ENCODE assay signal across 14 cellular contexts in the genomic region with DNA sequence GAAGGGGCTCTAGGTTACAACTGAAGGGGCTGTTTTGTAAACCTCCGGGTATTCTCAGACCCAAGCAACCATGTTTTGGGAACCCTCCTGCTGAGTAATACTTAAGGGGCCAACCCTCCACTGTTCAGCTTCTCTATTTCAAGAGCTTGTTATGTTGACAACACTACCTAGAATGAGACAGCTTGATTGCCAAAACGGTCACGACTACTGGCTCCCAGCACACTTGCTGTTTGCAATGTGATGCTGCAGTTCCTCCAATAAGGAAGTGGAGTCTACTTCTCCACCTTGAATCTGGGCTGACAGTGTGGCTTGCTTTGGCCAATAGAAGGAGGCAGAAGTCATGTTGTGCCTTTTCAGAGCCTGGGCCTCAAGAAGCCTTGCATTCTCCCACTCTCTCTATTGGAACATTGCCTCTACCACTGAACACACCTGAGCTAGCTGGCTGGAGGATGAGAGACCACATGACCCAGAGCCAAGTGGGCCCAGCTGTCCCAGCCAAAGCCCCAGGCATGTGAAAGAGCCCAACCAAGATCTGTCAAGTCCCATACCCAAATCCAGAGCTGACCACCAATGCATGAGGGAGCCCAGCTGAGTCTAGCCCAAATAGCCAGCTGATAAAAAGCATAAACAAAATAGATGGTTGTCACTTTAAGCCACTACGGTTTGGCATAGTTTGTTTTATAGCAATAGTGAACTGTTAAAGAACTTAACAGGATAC. TPM values are rescaled to one million over a fixed set of nuclear protein-coding genes. Genes with fewer than 3 reads are reported as not detected.
DNase-seq lines count a peak whose midpoint lies in the region; ATAC-seq and TF ChIP-seq lines count a peak whose summit lies in the region.
"Had no signal": no experiment of that assay in that cellular context is flagged by ENCODE, and none has a peak within 500 bp of the region (broad histone marks: within the 10 kb centered on the region; RNA-seq: fewer than 3 reads in every experiment).

No MANE protein-coding gene starts in this region.

- H3K27me3 ChIP-seq in right lobe of liver (no peaks in the 10 kb centered on the region), tibial artery (no peaks in the 10 kb centered on the region)

- WGBS in right lobe of liver (ENCODE audit: insufficient coverage, low coverage, low lambda C conversion rate, missing lambda C conversion rate) = 57% methylated on average over 4 of the region's 4 CpGs

- no peak overlapping the region for H3K27ac Mint-ChIP-seq in activated CD4-positive, alpha-beta T cell treated with anti-CD3 and anti-CD28 coated beads, Interleukin-2, amount 10 ng/mL, durations not matched to agents 24 days and 14 days
- H3K27ac Mint-ChIP-seq in activated CD4-positive, alpha-beta T cell treated with anti-CD3 and anti-CD28 coated beads, Interleukin-2, amount 10 ng/mL, durations not matched to agents 7 days and 5 days = no peak overlapping the region
- no peak overlapping the region for H3K27ac Mint-ChIP-seq in T-helper 2 cell treated with Interferon-gamma antibody and Interleukin-4, amounts not matched to agents 5 μg/mL and 100 μg/mL, for 36 hours
- H3K27ac Mint-ChIP-seq: type B pancreatic cell had no signal

- no peak for TF ChIP-seq POLR2A in right lobe of liver (IDR thresholded peaks at IDR 0.05)

- H3K4me1 Mint-ChIP-seq in activated CD4-positive, alpha-beta T cell treated with anti-CD3 and anti-CD28 coated beads, Interleukin-2, amount 10 ng/mL, durations not matched to agents 24 days and 14 days = peaks cover under 1% of the 10 kb centered on the region
- H3K4me1 Mint-ChIP-seq in activated CD4-positive, alpha-beta T cell treated with anti-CD3 and anti-CD28 coated beads, Interleukin-2, amount 10 ng/mL, durations not matched to agents 7 days and 5 days = peaks cover 2% of the 10 kb centered on the region
- peaks cover 2% of the 10 kb centered on the region for H3K4me1 Mint-ChIP-seq in T-helper 2 cell treated with Interferon-gamma antibody and Interleukin-4, amounts not matched to agents 5 μg/mL and 100 μg/mL, for 36 hours (ENCODE audit: low read depth)

- CTCF ChIA-PET in activated CD4-positive, alpha-beta T cell treated with anti-CD3 and anti-CD28 coated beads, Interleukin-2, amount 10 ng/mL, durations not matched to agents 7 days and 5 days (lab: Charles Lee) = no interaction called here

- TF ChIP-seq CTCF in right lobe of liver (IDR thresholded peaks at IDR 0.05) (no peak), tibial artery (IDR thresholded peaks at IDR 0.05) (no peak)

- H3K36me3 ChIP-seq in right lobe of liver (no peaks in the 10 kb centered on the region), tibial artery (no peaks in the 10 kb centered on the region)

- H3K36me3 Mint-ChIP-seq in activated CD4-positive, alpha-beta T cell treated with anti-CD3 and anti-CD28 coated beads, Interleukin-2, amount 10 ng/mL, durations not matched to agents 24 days and 14 days (ENCODE audit: low read depth) = peaks cover 2% of the 10 kb centered on the region
- no peaks in the 10 kb centered on the region for H3K36me3 Mint-ChIP-seq in activated CD4-positive, alpha-beta T cell treated with anti-CD3 and anti-CD28 coated beads, Interleukin-2, amount 10 ng/mL, durations not matched to agents 7 days and 5 days (ENCODE audit: low read depth)
- no peaks in the 10 kb centered on the region for H3K36me3 Mint-ChIP-seq in T-helper 2 cell treated with Interferon-gamma antibody and Interleukin-4, amounts not matched to agents 5 μg/mL and 100 μg/mL, for 36 hours (ENCODE audit: low read depth)
- H3K36me3 Mint-ChIP-seq: type B pancreatic cell had no signal

- peaks cover 7% of the 10 kb centered on the region for H3K27me3 Mint-ChIP-seq in activated CD4-positive, alpha-beta T cell treated with anti-CD3 and anti-CD28 coated beads, Interleukin-2, amount 10 ng/mL, durations not matched to agents 24 days and 14 days
- peaks cover 3% of the 10 kb centered on the region for H3K27me3 Mint-ChIP-seq in activated CD4-positive, alpha-beta T cell treated with anti-CD3 and anti-CD28 coated beads, Interleukin-2, amount 10 ng/mL, durations not matched to agents 7 days and 5 days
- H3K27me3 Mint-ChIP-seq in T-helper 2 cell treated with Interferon-gamma antibody and Interleukin-4, amounts not matched to agents 5 μg/mL and 100 μg/mL, for 36 hours (ENCODE audit: low read depth) = no peaks in the 10 kb centered on the region

- ATAC-seq in right lobe of liver (peak; percentile 42 to 64 (median 48)), HG03439 (IDR thresholded peaks at IDR 0.05; ENCODE audit: unreplicated experiment) (no peak)

- H3K27ac ChIP-seq in right lobe of liver = peak overlapping the region in 1 of 3 donors; percentile 48
- H3K27ac ChIP-seq in tibial artery = no peak overlapping the region
- H3K27ac ChIP-seq: VCaP had no signal

- no peak overlapping the region for H3K4me3 Mint-ChIP-seq in activated CD4-positive, alpha-beta T cell treated with anti-CD3 and anti-CD28 coated beads, Interleukin-2, amount 10 ng/mL, durations not matched to agents 24 days and 14 days
- H3K4me3 Mint-ChIP-seq in activated CD4-positive, alpha-beta T cell treated with anti-CD3 and anti-CD28 coated beads, Interleukin-2, amount 10 ng/mL, durations not matched to agents 7 days and 5 days = no peak overlapping the region
- H3K4me3 Mint-ChIP-seq in T-helper 2 cell treated with Interferon-gamma antibody and Interleukin-4, amounts not matched to agents 5 μg/mL and 100 μg/mL, for 36 hours = no peak overlapping the region
- H3K4me3 Mint-ChIP-seq: type B pancreatic cell had no signal

- peaks cover 4% of the 10 kb centered on the region for H3K9me3 Mint-ChIP-seq in activated CD4-positive, alpha-beta T cell treated with anti-CD3 and anti-CD28 coated beads, Interleukin-2, amount 10 ng/mL, durations not matched to agents 24 days and 14 days
- peaks cover 2% of the 10 kb centered on the region for H3K9me3 Mint-ChIP-seq in activated CD4-positive, alpha-beta T cell treated with anti-CD3 and anti-CD28 coated beads, Interleukin-2, amount 10 ng/mL, durations not matched to agents 7 days and 5 days
- no peaks in the 10 kb centered on the region for H3K9me3 Mint-ChIP-seq in T-helper 2 cell treated with Interferon-gamma antibody and Interleukin-4, amounts not matched to agents 5 μg/mL and 100 μg/mL, for 36 hours

- POLR2A ChIA-PET in activated CD4-positive, alpha-beta T cell treated with anti-CD3 and anti-CD28 coated beads, Interleukin-2, amount 10 ng/mL, durations not matched to agents 7 days and 5 days (lab: Charles Lee) = no interaction called here

- DNase-seq in activated CD4-positive, alpha-beta T cell treated with anti-CD3 and anti-CD28 coated beads, Interleukin-2, amount 10 ng/mL, durations not matched to agents 24 days and 14 days = peak; percentile 53
- DNase-seq in activated CD4-positive, alpha-beta T cell treated with anti-CD3 and anti-CD28 coated beads, Interleukin-2, amount 10 ng/mL, durations not matched to agents 7 days and 5 days = no peak
- DNase-seq in SKM-1 treated with dmso at 0.1 percent for 144 hours (lab: John Stamatoyannopoulos, UW; ENCODE audit: unreplicated experiment) (peak; percentile 83), right lobe of liver (peak in 1 of 3 donors; percentile 46), tibial artery (peak; percentile 56 to 69), NCI-H1694 treated with DMSO at 0.1 percent for 48 hours (lab: John Stamatoyannopoulos, UW) (no peak)
- DNase-seq in T-helper 2 cell treated with Interferon-gamma antibody and Interleukin-4, amounts not matched to agents 5 μg/mL and 100 μg/mL, for 36 hours (ENCODE audit: low spot score) = no peak
- DNase-seq: ACHN, DND-41, mesendoderm, NCI-H226 had no signal

- H3K9me3 ChIP-seq in right lobe of liver (no peaks in the 10 kb centered on the region), tibial artery (no peaks in the 10 kb centered on the region)

- H3K4me3 ChIP-seq in right lobe of liver (no peak overlapping the region), tibial artery (no peak overlapping the region)

- H3K4me1 ChIP-seq in right lobe of liver = no peaks in the 10 kb centered on the region
- H3K4me1 ChIP-seq in tibial artery = peaks cover 0 to 15% (median 7%) of the 10 kb centered on the region in 4 donors

- intact Hi-C loops in activated CD4-positive, alpha-beta T cell treated with anti-CD3 and anti-CD28 coated beads, Interleukin-2, amount 10 ng/mL, durations not matched to agents 24 days and 14 days (cut with micrococcal nuclease) = no loop called here
- intact Hi-C loops in right lobe of liver (cut with DNase I) (no loop called here), tibial artery (cut with DNase I; ENCODE audit: low total_unique reads) (no loop called here)

RNA-seq across cellular contexts. Expression of a gene that starts 6.2 kb away (rescaled TPM):
- total RNA-seq in activated CD4-positive, alpha-beta T cell treated with anti-CD3 and anti-CD28 coated beads, Interleukin-2, amount 10 ng/mL, durations not matched to agents 24 days and 14 days = 38.1 and 38.5 TPM in 2 replicates
- total RNA-seq in activated CD4-positive, alpha-beta T cell treated with anti-CD3 and anti-CD28 coated beads, Interleukin-2, amount 10 ng/mL, durations not matched to agents 7 days and 5 days = 10 to 100 TPM; 61.6 to 70.5 TPM
- 1 to 10 TPM; 2.0 to 4.8 (median 4.2) TPM for total RNA-seq in right lobe of liver

Comparison
In these comparisons a context has a peak if more than half of its experiments do, and no peak if none do; other contexts are left out.
1. DNase-seq: peak in activated CD4-positive, alpha-beta T cell treated with anti-CD3 and anti-CD28 coated beads, Interleukin-2, amount 10 ng/mL, durations not matched to agents 24 days and 14 days (single experiment), SKM-1 treated with dmso at 0.1 percent for 144 hours (single experiment) and tibial artery (2 of 2); none in activated CD4-positive, alpha-beta T cell treated with anti-CD3 and anti-CD28 coated beads, Interleukin-2, amount 10 ng/mL, durations not matched to agents 7 days and 5 days (single experiment), NCI-H1694 treated with DMSO at 0.1 percent for 48 hours (single experiment) and T-helper 2 cell treated with Interferon-gamma antibody and Interleukin-4, amounts not matched to agents 5 μg/mL and 100 μg/mL, for 36 hours (single experiment).